ENCODE assay signal across 1 cellular context in the genomic region with DNA sequence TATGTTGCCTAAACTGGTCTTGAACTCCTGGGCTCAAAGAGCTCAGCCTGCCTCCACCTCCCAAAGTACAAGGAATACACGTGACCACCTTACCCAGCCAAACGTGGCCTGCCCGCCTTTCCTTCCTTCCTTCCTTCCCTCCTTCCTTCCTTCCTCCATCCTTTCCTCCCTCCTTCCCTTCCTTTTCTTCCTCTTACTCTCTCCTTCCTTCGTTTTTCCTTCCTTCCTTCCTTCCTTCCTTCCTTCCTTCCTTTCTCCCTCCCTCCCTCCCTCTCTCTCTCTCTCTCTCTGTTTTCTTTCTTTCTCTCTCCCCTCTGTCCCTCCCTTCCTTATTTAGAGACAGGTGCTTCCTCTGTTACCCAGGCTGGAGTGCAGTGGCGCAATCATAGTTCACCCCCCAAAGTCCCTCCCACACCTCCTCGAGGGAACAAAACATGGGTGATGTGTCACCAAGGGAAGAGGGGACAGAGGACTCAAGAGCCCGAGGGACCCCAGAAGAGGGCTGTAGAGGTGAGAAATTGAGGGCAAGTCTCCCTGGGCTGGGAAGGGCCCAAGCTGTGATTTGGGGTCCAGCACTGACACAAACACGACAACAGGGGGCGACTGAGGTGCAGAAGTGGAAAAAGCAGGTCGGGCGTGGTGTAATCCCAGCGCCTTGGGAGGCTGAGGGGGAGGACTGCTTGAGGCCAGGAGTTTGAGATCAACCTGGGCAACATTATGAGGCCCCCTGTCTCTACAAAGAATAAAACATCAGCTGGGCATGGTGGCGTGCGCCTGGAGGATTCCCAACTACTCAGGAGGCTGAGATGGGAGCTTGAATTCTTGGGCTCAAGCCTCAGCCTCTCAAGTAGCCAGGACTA.
TF ChIP-seq lines count a peak whose summit lies in the region.

No MANE protein-coding gene starts in this region.

TF ChIP-seq in K562, 482 proteins besides CTCF, POLR2A, EP300 and RAD21 (continued from another document and continues in another):
- TF ChIP-seq, protein P1, sequence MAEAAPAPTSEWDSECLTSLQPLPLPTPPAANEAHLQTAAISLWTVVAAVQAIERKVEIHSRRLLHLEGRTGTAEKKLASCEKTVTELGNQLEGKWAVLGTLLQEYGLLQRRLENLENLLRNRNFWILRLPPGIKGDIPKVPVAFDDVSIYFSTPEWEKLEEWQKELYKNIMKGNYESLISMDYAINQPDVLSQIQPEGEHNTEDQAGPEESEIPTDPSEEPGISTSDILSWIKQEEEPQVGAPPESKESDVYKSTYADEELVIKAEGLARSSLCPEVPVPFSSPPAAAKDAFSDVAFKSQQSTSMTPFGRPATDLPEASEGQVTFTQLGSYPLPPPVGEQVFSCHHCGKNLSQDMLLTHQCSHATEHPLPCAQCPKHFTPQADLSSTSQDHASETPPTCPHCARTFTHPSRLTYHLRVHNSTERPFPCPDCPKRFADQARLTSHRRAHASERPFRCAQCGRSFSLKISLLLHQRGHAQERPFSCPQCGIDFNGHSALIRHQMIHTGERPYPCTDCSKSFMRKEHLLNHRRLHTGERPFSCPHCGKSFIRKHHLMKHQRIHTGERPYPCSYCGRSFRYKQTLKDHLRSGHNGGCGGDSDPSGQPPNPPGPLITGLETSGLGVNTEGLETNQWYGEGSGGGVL (CRISPR knock-in tag; IDR thresholded peaks at IDR 0.05) = no peak
- TF ChIP-seq E2F3 (CRISPR knock-in tag; IDR thresholded peaks at IDR 0.05) (no peak), ELF4 (CRISPR knock-in tag; IDR thresholded peaks at IDR 0.05) (peak; percentile 54; the same call in 1 of the 2 replicates), XRCC5 (IDR thresholded peaks at IDR 0.05; ENCODE audit: low read depth, low read length) (peak; percentile 81), ZNF384 (IDR thresholded peaks at IDR 0.05; ENCODE audit: low read depth, low read length) (0 out of 2 replicates have a peak, but pooled peaks have one; percentile 29), ETV5 (CRISPR knock-in tag; IDR thresholded peaks at IDR 0.05; ENCODE audit: low read depth) (0 out of 2 replicates have a peak, but pooled peaks have one; percentile 45), SMAD4 (CRISPR knock-in tag; conservative IDR thresholded peaks at IDR 0.05) (peak; percentile 37; the same call in 1 of the 2 replicates), SMARCA4 (IDR thresholded peaks at IDR 0.05) (no peak), ZFP30 (CRISPR knock-in tag; IDR thresholded peaks at IDR 0.05; ENCODE audit: borderline replicate concordance) (no peak), ZNF778 (CRISPR knock-in tag; IDR thresholded peaks at IDR 0.05) (no peak), RBM25 (IDR thresholded peaks at IDR 0.05; ENCODE audit: low read depth, low read length, severe bottlenecking) (no peak), FOXK2 (conservative IDR thresholded peaks at IDR 0.05 in 1 of 2, IDR thresholded peaks at IDR 0.05 in 1 of 2; ENCODE audit: low read depth in 2 of 2) (0 out of 4 replicates have a peak, but pooled peaks of 1 of the 2 experiments have one; percentile 8), OTX1 (CRISPR knock-in tag; IDR thresholded peaks at IDR 0.05) (0 out of 2 replicates have a peak, but pooled peaks have one; percentile 38), MCM7 (IDR thresholded peaks at IDR 0.05) (no peak), ZNF121 (CRISPR knock-in tag; conservative IDR thresholded peaks at IDR 0.05) (no peak), ZNF143 (CRISPR knock-in tag; IDR thresholded peaks at IDR 0.05) (no peak), RBBP5 (IDR thresholded peaks at IDR 0.05; ENCODE audit: borderline replicate concordance, insufficient read depth, low read length, poor library complexity, severe bottlenecking) (no peak), SIX5 (IDR thresholded peaks at IDR 0.05; ENCODE audit: borderline replicate concordance in 1 of 2, insufficient read depth in 1 of 2, low read depth in 1 of 2, low read length in 2 of 2) (no peak), MAZ (CRISPR knock-in tag; conservative IDR thresholded peaks at IDR 0.05 in 1 of 2, IDR thresholded peaks at IDR 0.05 in 1 of 2) (no peak), TCF3 (CRISPR knock-in tag; IDR thresholded peaks at IDR 0.05) (no peak; the same call in 1 of the 2 replicates), HNRNPL (IDR thresholded peaks at IDR 0.05; ENCODE audit: low read depth, low read length) (no peak), KDM2B (CRISPR knock-in tag; IDR thresholded peaks at IDR 0.05) (no peak), SMC3 (conservative IDR thresholded peaks at IDR 0.05; ENCODE audit: insufficient read depth, low read depth, low read length) (peak; percentile 91), ZNF717 (CRISPR knock-in tag; IDR thresholded peaks at IDR 0.05) (no peak), STAG1 (CRISPR knock-in tag; IDR thresholded peaks at IDR 0.05; ENCODE audit: borderline replicate concordance) (peak; percentile 6; the same call in 1 of the 2 replicates), EP400 (IDR thresholded peaks at IDR 0.05) (no peak), ZFX (CRISPR knock-in tag; IDR thresholded peaks at IDR 0.05) (no peak)
- TF ChIP-seq, protein P2, sequence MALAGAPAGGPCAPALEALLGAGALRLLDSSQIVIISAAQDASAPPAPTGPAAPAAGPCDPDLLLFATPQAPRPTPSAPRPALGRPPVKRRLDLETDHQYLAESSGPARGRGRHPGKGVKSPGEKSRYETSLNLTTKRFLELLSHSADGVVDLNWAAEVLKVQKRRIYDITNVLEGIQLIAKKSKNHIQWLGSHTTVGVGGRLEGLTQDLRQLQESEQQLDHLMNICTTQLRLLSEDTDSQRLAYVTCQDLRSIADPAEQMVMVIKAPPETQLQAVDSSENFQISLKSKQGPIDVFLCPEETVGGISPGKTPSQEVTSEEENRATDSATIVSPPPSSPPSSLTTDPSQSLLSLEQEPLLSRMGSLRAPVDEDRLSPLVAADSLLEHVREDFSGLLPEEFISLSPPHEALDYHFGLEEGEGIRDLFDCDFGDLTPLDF (CRISPR knock-in tag; IDR thresholded peaks at IDR 0.05) = 0 out of 2 replicates have a peak, but pooled peaks have one; percentile 36
- TF ChIP-seq, protein P3, sequence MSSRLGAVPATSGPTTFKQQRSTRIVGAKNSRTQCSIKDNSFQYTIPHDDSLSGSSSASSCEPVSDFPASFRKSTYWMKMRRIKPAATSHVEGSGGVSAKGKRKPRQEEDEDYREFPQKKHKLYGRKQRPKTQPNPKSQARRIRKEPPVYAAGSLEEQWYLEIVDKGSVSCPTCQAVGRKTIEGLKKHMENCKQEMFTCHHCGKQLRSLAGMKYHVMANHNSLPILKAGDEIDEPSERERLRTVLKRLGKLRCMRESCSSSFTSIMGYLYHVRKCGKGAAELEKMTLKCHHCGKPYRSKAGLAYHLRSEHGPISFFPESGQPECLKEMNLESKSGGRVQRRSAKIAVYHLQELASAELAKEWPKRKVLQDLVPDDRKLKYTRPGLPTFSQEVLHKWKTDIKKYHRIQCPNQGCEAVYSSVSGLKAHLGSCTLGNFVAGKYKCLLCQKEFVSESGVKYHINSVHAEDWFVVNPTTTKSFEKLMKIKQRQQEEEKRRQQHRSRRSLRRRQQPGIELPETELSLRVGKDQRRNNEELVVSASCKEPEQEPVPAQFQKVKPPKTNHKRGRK (tag; IDR thresholded peaks at IDR 0.05) = peak; percentile 84
- TF ChIP-seq, protein P4, sequence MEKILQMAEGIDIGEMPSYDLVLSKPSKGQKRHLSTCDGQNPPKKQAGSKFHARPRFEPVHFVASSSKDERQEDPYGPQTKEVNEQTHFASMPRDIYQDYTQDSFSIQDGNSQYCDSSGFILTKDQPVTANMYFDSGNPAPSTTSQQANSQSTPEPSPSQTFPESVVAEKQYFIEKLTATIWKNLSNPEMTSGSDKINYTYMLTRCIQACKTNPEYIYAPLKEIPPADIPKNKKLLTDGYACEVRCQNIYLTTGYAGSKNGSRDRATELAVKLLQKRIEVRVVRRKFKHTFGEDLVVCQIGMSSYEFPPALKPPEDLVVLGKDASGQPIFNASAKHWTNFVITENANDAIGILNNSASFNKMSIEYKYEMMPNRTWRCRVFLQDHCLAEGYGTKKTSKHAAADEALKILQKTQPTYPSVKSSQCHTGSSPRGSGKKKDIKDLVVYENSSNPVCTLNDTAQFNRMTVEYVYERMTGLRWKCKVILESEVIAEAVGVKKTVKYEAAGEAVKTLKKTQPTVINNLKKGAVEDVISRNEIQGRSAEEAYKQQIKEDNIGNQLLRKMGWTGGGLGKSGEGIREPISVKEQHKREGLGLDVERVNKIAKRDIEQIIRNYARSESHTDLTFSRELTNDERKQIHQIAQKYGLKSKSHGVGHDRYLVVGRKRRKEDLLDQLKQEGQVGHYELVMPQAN (IDR thresholded peaks at IDR 0.05; ENCODE audit: borderline replicate concordance) = no peak
- TF ChIP-seq, protein P5, sequence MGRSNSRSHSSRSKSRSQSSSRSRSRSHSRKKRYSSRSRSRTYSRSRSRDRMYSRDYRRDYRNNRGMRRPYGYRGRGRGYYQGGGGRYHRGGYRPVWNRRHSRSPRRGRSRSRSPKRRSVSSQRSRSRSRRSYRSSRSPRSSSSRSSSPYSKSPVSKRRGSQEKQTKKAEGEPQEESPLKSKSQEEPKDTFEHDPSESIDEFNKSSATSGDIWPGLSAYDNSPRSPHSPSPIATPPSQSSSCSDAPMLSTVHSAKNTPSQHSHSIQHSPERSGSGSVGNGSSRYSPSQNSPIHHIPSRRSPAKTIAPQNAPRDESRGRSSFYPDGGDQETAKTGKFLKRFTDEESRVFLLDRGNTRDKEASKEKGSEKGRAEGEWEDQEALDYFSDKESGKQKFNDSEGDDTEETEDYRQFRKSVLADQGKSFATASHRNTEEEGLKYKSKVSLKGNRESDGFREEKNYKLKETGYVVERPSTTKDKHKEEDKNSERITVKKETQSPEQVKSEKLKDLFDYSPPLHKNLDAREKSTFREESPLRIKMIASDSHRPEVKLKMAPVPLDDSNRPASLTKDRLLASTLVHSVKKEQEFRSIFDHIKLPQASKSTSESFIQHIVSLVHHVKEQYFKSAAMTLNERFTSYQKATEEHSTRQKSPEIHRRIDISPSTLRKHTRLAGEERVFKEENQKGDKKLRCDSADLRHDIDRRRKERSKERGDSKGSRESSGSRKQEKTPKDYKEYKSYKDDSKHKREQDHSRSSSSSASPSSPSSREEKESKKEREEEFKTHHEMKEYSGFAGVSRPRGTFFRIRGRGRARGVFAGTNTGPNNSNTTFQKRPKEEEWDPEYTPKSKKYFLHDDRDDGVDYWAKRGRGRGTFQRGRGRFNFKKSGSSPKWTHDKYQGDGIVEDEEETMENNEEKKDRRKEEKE (IDR thresholded peaks at IDR 0.05; ENCODE audit: borderline replicate concordance in 1 of 2, control insufficient read depth in 1 of 2, low read depth in 2 of 2, low read length in 1 of 2) = peak in 1 of 2 experiments; percentile 40; a peak in 1 of 4 replicates
- TF ChIP-seq, protein P6, sequence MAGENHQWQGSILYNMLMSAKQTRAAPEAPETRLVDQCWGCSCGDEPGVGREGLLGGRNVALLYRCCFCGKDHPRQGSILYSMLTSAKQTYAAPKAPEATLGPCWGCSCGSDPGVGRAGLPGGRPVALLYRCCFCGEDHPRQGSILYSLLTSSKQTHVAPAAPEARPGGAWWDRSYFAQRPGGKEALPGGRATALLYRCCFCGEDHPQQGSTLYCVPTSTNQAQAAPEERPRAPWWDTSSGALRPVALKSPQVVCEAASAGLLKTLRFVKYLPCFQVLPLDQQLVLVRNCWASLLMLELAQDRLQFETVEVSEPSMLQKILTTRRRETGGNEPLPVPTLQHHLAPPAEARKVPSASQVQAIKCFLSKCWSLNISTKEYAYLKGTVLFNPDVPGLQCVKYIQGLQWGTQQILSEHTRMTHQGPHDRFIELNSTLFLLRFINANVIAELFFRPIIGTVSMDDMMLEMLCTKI (IDR thresholded peaks at IDR 0.05; ENCODE audit: partially characterized antibody) = no peak
- TF ChIP-seq, protein P7, sequence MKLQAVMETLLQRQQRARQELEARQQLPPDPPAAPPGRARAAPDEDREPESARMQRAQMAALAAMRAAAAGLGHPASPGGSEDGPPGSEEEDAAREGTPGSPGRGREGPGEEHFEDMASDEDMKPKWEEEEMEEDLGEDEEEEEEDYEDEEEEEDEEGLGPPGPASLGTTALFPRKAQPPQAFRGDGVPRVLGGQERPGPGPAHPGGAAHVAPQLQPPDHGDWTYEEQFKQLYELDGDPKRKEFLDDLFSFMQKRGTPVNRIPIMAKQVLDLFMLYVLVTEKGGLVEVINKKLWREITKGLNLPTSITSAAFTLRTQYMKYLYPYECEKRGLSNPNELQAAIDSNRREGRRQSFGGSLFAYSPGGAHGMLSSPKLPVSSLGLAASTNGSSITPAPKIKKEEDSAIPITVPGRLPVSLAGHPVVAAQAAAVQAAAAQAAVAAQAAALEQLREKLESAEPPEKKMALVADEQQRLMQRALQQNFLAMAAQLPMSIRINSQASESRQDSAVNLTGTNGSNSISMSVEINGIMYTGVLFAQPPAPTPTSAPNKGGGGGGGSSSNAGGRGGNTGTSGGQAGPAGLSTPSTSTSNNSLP (IDR thresholded peaks at IDR 0.05; ENCODE audit: borderline replicate concordance, low read depth, low read length) = no peak
- TF ChIP-seq, protein P8, sequence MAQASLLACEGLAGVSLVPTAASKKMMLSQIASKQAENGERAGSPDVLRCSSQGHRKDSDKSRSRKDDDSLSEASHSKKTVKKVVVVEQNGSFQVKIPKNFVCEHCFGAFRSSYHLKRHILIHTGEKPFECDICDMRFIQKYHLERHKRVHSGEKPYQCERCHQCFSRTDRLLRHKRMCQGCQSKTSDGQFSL (CRISPR knock-in tag; IDR thresholded peaks at IDR 0.05) = no peak
- TF ChIP-seq, protein P8 (tag; IDR thresholded peaks at IDR 0.05) = no peak
- TF ChIP-seq, protein P9, sequence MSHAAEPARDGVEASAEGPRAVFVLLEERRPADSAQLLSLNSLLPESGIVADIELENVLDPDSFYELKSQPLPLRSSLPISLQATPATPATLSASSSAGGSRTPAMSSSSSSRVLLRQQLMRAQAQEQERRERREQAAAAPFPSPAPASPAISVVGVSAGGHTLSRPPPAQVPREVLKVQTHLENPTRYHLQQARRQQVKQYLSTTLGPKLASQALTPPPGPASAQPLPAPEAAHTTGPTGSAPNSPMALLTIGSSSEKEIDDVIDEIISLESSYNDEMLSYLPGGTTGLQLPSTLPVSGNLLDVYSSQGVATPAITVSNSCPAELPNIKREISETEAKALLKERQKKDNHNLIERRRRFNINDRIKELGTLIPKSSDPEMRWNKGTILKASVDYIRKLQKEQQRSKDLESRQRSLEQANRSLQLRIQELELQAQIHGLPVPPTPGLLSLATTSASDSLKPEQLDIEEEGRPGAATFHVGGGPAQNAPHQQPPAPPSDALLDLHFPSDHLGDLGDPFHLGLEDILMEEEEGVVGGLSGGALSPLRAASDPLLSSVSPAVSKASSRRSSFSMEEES (CRISPR knock-in tag; IDR thresholded peaks at IDR 0.05) = no peak
- TF ChIP-seq, protein P10, sequence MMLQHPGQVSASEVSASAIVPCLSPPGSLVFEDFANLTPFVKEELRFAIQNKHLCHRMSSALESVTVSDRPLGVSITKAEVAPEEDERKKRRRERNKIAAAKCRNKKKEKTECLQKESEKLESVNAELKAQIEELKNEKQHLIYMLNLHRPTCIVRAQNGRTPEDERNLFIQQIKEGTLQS (IDR thresholded peaks at IDR 0.05) = no peak
- TF ChIP-seq, protein P10 (CRISPR knock-in tag; conservative IDR thresholded peaks at IDR 0.05) = no peak
